Comparison of ENCODE assay signal across 29 cellular contexts in genomic region chr14:102863381-102863780, GRCh38. TPM values are rescaled to one million over a fixed set of nuclear protein-coding genes. Genes with fewer than 3 reads are reported as not detected.
DNase-seq lines count a peak whose midpoint lies in the region; ATAC-seq and TF ChIP-seq lines count a peak whose summit lies in the region.
"Had no signal": no experiment of that assay in that cellular context is flagged by ENCODE, and none has a peak within 500 bp of the region (broad histone marks: within the 10 kb centered on the region; RNA-seq: fewer than 3 reads in every experiment).

No MANE protein-coding gene starts in this region.

- peak overlapping the region in 3 of 4 donors; percentile 38 to 65 (median 65) for H3K27ac ChIP-seq in esophagus squamous epithelium
- peak overlapping the region; percentile 7 for H3K27ac ChIP-seq in trophoblast cell (ENCODE audit: low read depth, low read length)
- H3K27ac ChIP-seq: A549, SJCRH30 had no signal

- no peak for TF ChIP-seq CTCF in esophagus squamous epithelium (IDR thresholded peaks at IDR 0.05)

- H3K9ac ChIP-seq in trophoblast cell (ENCODE audit: low read length): no peak overlapping the region

- no peak overlapping the region for H3K4ac ChIP-seq in trophoblast cell (ENCODE audit: low read depth, low read length)

- DNase-seq in ELF-1 (ENCODE audit: low read depth, low spot score): peak; percentile 79
- DNase-seq in HAP-1 (ENCODE audit: low spot score in 2 of 2): peak; percentile 63 to 72
- DNase-seq in esophagus squamous epithelium (lab: John Stamatoyannopoulos, UW): no peak
- peak; percentile 3 to 29 for DNase-seq in trophoblast cell
- DNase-seq in GM19240 (ENCODE audit: insufficient read length, low spot score): no peak
- DNase-seq: AML-193; C1 segment of cervical spinal cord; CD4-positive, alpha-beta memory T cell; COR-L47; GDM1; H7; HFFc6; IMR-90; KG1; MM.1S; NCI-H1417; NCI-H1694; NCI-H2029 treated with DMSO at 0.1 percent for 48 hours; NCI-H446 treated with DMSO at 0.1 percent for 48 hours; NCI-H526; NCI-H82; NK-92 treated with Interleukin-12 subunit alpha and Interleukin-12 subunit beta, amount 100 ng/mL, for 24 hours; PC-3; SJCRH30 had no signal

- H3K27me3 ChIP-seq in HAP-1 (ENCODE audit: low read depth) (no peaks in the 10 kb centered on the region), esophagus squamous epithelium (no peaks in the 10 kb centered on the region), trophoblast cell (ENCODE audit: insufficient read depth, low read length) (no peaks in the 10 kb centered on the region)
- H3K27me3 ChIP-seq: SJCRH30 had no signal

- H4K8ac ChIP-seq in trophoblast cell (ENCODE audit: low read depth, low read length): no peak overlapping the region

- in situ Hi-C loops in HAP-1 (cut with MboI; ENCODE audit: low sequenced_read_pairs): no loop called here

- ATAC-seq in GM18520 (IDR thresholded peaks at IDR 0.05; ENCODE audit: unreplicated experiment) (no peak), HG02678 (IDR thresholded peaks at IDR 0.05; ENCODE audit: unreplicated experiment) (no peak)
- ATAC-seq: A549, GM12878, PC-3, SK-N-SH treated with all-trans-retinoic acid at 6 μM for 48 hours had no signal

- no peak overlapping the region for H2AK5ac ChIP-seq in trophoblast cell (ENCODE audit: low read length)

- H3K36me3 ChIP-seq in HAP-1 (replicated peaks) (no peaks in the 10 kb centered on the region), esophagus squamous epithelium (no peaks in the 10 kb centered on the region), trophoblast cell (ENCODE audit: control insufficient read depth in 1 of 2, insufficient read depth in 2 of 2, low read length in 2 of 2) (peaks cover 0 to 2% of the 10 kb centered on the region in 2 experiments)
- H3K36me3 ChIP-seq: SJCRH30 had no signal

- no peak overlapping the region for H4K91ac ChIP-seq in trophoblast cell (ENCODE audit: low read depth, low read length)

- 42 to 58% methylated on average over 3 of the region's 3 CpGs for WGBS in esophagus squamous epithelium, 2 donors
- WGBS in trophoblast cell (ENCODE audit: extremely low coverage, insufficient coverage, insufficient read length): no CpG with 5 or more reads among the region's 3 CpGs

- no peaks in the 10 kb centered on the region for H3K79me2 ChIP-seq in trophoblast cell (ENCODE audit: control insufficient read depth, insufficient read depth, low read length, poor library complexity)

- H4K12ac ChIP-seq in trophoblast cell (ENCODE audit: low read depth, low read length): no peak overlapping the region

- peaks cover 3% of the 10 kb centered on the region; the same call in 1 of the 2 replicates for H3K9me3 ChIP-seq in HAP-1
- no peaks in the 10 kb centered on the region for H3K9me3 ChIP-seq in esophagus squamous epithelium
- peaks cover 2% of the 10 kb centered on the region for H3K9me3 ChIP-seq in trophoblast cell (ENCODE audit: insufficient read depth, low read depth, low read length)
- H3K9me3 ChIP-seq: A549, SJCRH30 had no signal

- no peak overlapping the region for H2AFZ ChIP-seq in trophoblast cell (ENCODE audit: insufficient read depth, low read length, poor library complexity)

- no peak overlapping the region for H3K14ac ChIP-seq in trophoblast cell (ENCODE audit: low read length)

- no peak overlapping the region for H3K18ac ChIP-seq in trophoblast cell (ENCODE audit: low read length)

- H2BK12ac ChIP-seq in trophoblast cell (ENCODE audit: low read length): no peak overlapping the region

- H3K79me1 ChIP-seq in trophoblast cell (ENCODE audit: low read length): no peaks in the 10 kb centered on the region

- peaks cover 10% of the 10 kb centered on the region for H3K4me1 ChIP-seq in HAP-1
- peaks cover 0 to 34% (median 4%) of the 10 kb centered on the region in 3 donors for H3K4me1 ChIP-seq in esophagus squamous epithelium
- peaks cover 3% of the 10 kb centered on the region in 2 experiments for H3K4me1 ChIP-seq in trophoblast cell (ENCODE audit: control insufficient read depth in 1 of 2, insufficient read depth in 2 of 2, low read length in 2 of 2)
- H3K4me1 ChIP-seq: A549, SJCRH30 had no signal

- no peak overlapping the region for H3K4me3 ChIP-seq in HAP-1
- H3K4me3 ChIP-seq in esophagus squamous epithelium: no peak overlapping the region
- H3K4me3 ChIP-seq in trophoblast cell (ENCODE audit: low read depth, low read length): no peak overlapping the region
- H3K4me3 ChIP-seq: A549, GM12878, SJCRH30 had no signal

- intact Hi-C loops in esophagus squamous epithelium (cut with DNase I): no loop called here

- no peak overlapping the region for H3K4me2 ChIP-seq in trophoblast cell (ENCODE audit: low read length)
- H3K4me2 ChIP-seq: A549 had no signal

- no peak overlapping the region for H3K23ac ChIP-seq in trophoblast cell (ENCODE audit: low read length)

- TF ChIP-seq POLR2A in esophagus squamous epithelium (IDR thresholded peaks at IDR 0.05): no peak

- H2BK5ac ChIP-seq in trophoblast cell (ENCODE audit: low read depth, low read length, poor library complexity): no peak overlapping the region

- H2BK120ac ChIP-seq in trophoblast cell (ENCODE audit: insufficient read depth, low read length, poor library complexity): no peak overlapping the region

RNA-seq across cellular contexts. Expression of gene AMN, which starts 59.1 kb away (rescaled TPM):
- 10 to 100 TPM in 3 of 4 donors, 1 to 10 TPM in 1; 7.6 to 24.0 (median 19.7) TPM for total RNA-seq in esophagus squamous epithelium
- polyA plus RNA-seq in trophoblast cell (2013): 0.66 and 0.89 TPM in 2 replicates
- total RNA-seq: HFFc6, PC-3, SJCRH30 had no signal

Comparison
In these comparisons a context has a peak if more than half of its experiments do, and no peak if none do; other contexts are left out.
1. DNase-seq: peak in ELF-1 (single experiment), HAP-1 (2 of 2) and trophoblast cell (2 of 2); none in esophagus squamous epithelium (single experiment) and GM19240 (single experiment).